In genomic region chr16:4846503-4846900, GRCh38 we compare ENCODE assay signal across 8 cellular contexts. TPM values are rescaled to one million over a fixed set of nuclear protein-coding genes. Genes with fewer than 3 reads are reported as not detected.
DNase-seq lines count a peak whose midpoint lies in the region; ATAC-seq and TF ChIP-seq lines count a peak whose summit lies in the region.

No MANE protein-coding gene starts in this region.

- peaks cover 12 to 26% of the 10 kb centered on the region in 2 experiments; a peak in 3 of 4 replicates for H3K4me1 ChIP-seq in SK-N-SH (ENCODE audit: control insufficient read depth in 1 of 2, insufficient read depth in 2 of 2, low read depth in 1 of 2, low read length in 1 of 2)

- H3F3A ChIP-seq in SK-N-SH (replicated peaks; ENCODE audit: insufficient read depth), result no peaks in the 10 kb centered on the region

- peak overlapping the region; percentile 93 for H3K9ac ChIP-seq in SK-N-SH

- H3K9me3 ChIP-seq in SK-N-SH, result no peaks in the 10 kb centered on the region

- TF ChIP-seq RAD21 in SK-N-SH (IDR thresholded peaks at IDR 0.05; ENCODE audit: low read length), result no peak

- ATAC-seq in GM18511 (IDR thresholded peaks at IDR 0.05; ENCODE audit: unreplicated experiment), result peak; percentile 44
- ATAC-seq in HG03103 (IDR thresholded peaks at IDR 0.05; ENCODE audit: low read depth, unreplicated experiment), result peak; percentile 23

- no peak for TF ChIP-seq CTCF in SK-N-SH (IDR thresholded peaks at IDR 0.05)

- CTCF ChIA-PET in SK-N-SH (lab: Yijun Ruan, JAX), result interaction anchor here (1.3 kb wide), 1 partner anchor 10 kb away, joined by 3 read pairs; no protein-coding TSS in a partner anchor

- peak overlapping the region; percentile 81 to 89 for H3K4me3 ChIP-seq in SK-N-SH (ENCODE audit: low read depth in 2 of 2, low read length in 1 of 2)

- no peak for TF ChIP-seq EP300 in SK-N-SH (IDR thresholded peaks at IDR 0.05; ENCODE audit: borderline replicate concordance in 1 of 2, low read depth in 1 of 2, low read length in 1 of 2)

- no peaks in the 10 kb centered on the region for H3K9me2 ChIP-seq in SK-N-SH

- peaks cover 24 to 32% of the 10 kb centered on the region in 2 experiments for H3K36me3 ChIP-seq in SK-N-SH (replicated peaks in 1 of 2; ENCODE audit: control insufficient read depth in 1 of 2, insufficient read depth in 2 of 2, low read length in 1 of 2)

- WGBS in SK-N-SH (ENCODE audit: low lambda C conversion rate), result 0% methylated on average over 6 of the region's 27 CpGs

- peaks cover 91% of the 10 kb centered on the region for H3K79me2 ChIP-seq in SK-N-SH (ENCODE audit: insufficient read depth)

- no peak overlapping the region; the same call in 1 of the 2 replicates for H2AFZ ChIP-seq in SK-N-SH (ENCODE audit: low read depth)

- no peaks in the 10 kb centered on the region for H3K27me3 ChIP-seq in SK-N-SH (ENCODE audit: insufficient read depth)

- peak; percentile 62 for DNase-seq in AG08395 (ENCODE audit: low spot score)
- peak; percentile 42 for DNase-seq in SK-N-SH
- peak; percentile 86 for DNase-seq in left kidney (ENCODE audit: low read depth, low spot score)
- DNase-seq in stimulated activated CD4-positive, alpha-beta T cell treated with anti-CD3 and anti-CD28 coated beads, Interleukin-4, amount 100 ng/mL, for 1 hour, result peak; percentile 14
- no peak for DNase-seq in cerebellar cortex (ENCODE audit: low spot score)

- H4K20me1 ChIP-seq in SK-N-SH (ENCODE audit: insufficient read depth), result peaks cover 60% of the 10 kb centered on the region

- H3K27ac ChIP-seq in SK-N-SH (ENCODE audit: low read depth in 2 of 2, low read length in 1 of 2) (peak overlapping the region; percentile 74 to 84), cingulate gyrus (ENCODE audit: low read depth, low read length) (peak overlapping the region; percentile 69)

- peak overlapping the region; percentile 89 for H3K4me2 ChIP-seq in SK-N-SH

- POLR2A ChIA-PET in SK-N-SH (lab: Yijun Ruan, JAX), result no interaction called here

TF ChIP-seq in SK-N-SH, 30 proteins besides CTCF, POLR2A, EP300 and RAD21:
- TF ChIP-seq JUND (IDR thresholded peaks at IDR 0.05) (no peak), POLR2AphosphoS5 (IDR thresholded peaks at IDR 0.05; ENCODE audit: low read depth, low read length) (no peak; the same call in 1 of the 2 replicates), RCOR1 (IDR thresholded peaks at IDR 0.05; ENCODE audit: low read length) (no peak), REST (IDR thresholded peaks at IDR 0.05; ENCODE audit: low read depth, low read length) (no peak), MXI1 (IDR thresholded peaks at IDR 0.05; ENCODE audit: low read depth, low read length) (0 out of 2 replicates have a peak, but pooled peaks have one; percentile 33), USF2 (IDR thresholded peaks at IDR 0.05; ENCODE audit: borderline replicate concordance, low read depth, low read length) (no peak), IRF3 (IDR thresholded peaks at IDR 0.05; ENCODE audit: low read depth, low read length) (no peak), CHD2 (IDR thresholded peaks at IDR 0.05; ENCODE audit: low read length, partially characterized antibody) (no peak), SIN3A (IDR thresholded peaks at IDR 0.05; ENCODE audit: borderline replicate concordance, low read depth, low read length) (peak; percentile 33; the same call in 1 of the 2 replicates), USF1 (IDR thresholded peaks at IDR 0.05; ENCODE audit: borderline replicate concordance, low read depth) (no peak), TAF1 (IDR thresholded peaks at IDR 0.05; ENCODE audit: borderline replicate concordance, low read depth, low read length) (peak; percentile 31; the same call in 1 of the 2 replicates), ELF1 (IDR thresholded peaks at IDR 0.05) (no peak), MEF2A (IDR thresholded peaks at IDR 0.05; ENCODE audit: borderline replicate concordance, low read depth) (no peak)
TF ChIP-seq in SK-N-SH: peak in this region for 3.

RNA-seq across cellular contexts. Expression of gene GLYR1, which starts 0.6 kb away (rescaled TPM):
- 40.1 and 45.2 TPM in 2 replicates for polyA plus RNA-seq in SK-N-SH (2012; rRNA removed)
- polyA plus RNA-seq in SK-N-SH (2012; cell fraction: cytosol; rRNA removed), result 30.3 and 32.2 TPM in 2 replicates
- 73.4 and 75.5 TPM in 2 replicates for polyA plus RNA-seq in SK-N-SH (2012; cell fraction: nucleus; rRNA removed)

RNA-seq across cellular contexts. Expression of gene UBN1, which starts 0.8 kb away (rescaled TPM):
- polyA plus RNA-seq in SK-N-SH (2012; rRNA removed), result 9.7 and 10.9 TPM in 2 replicates
- 6.2 and 7.9 TPM in 2 replicates for polyA plus RNA-seq in SK-N-SH (2012; cell fraction: cytosol; rRNA removed)
- 31.5 and 47.8 TPM in 2 replicates for polyA plus RNA-seq in SK-N-SH (2012; cell fraction: nucleus; rRNA removed)

RNA-seq across cellular contexts. Expression of gene ROGDI, which starts 44.1 kb away (rescaled TPM):
- 33.6 and 48.4 TPM in 2 replicates for polyA plus RNA-seq in SK-N-SH (2012; rRNA removed)
- polyA plus RNA-seq in SK-N-SH (2012; cell fraction: cytosol; rRNA removed), result 12.9 and 20.7 TPM in 2 replicates
- 123 and 127 TPM in 2 replicates for polyA plus RNA-seq in SK-N-SH (2012; cell fraction: nucleus; rRNA removed)

RNA-seq across cellular contexts. Expression of gene SMIM22, which starts 51.3 kb away (rescaled TPM):
- not detected in 2 replicates for polyA plus RNA-seq in SK-N-SH (2012; rRNA removed)
- not detected in 2 replicates for polyA plus RNA-seq in SK-N-SH (2012; cell fraction: cytosol; rRNA removed)
- polyA plus RNA-seq in SK-N-SH (2012; cell fraction: nucleus; rRNA removed), result not detected in 2 replicates

RNA-seq across cellular contexts. Expression of gene SEPTIN12, which starts 58.4 kb away (rescaled TPM):
- polyA plus RNA-seq in SK-N-SH (2012; rRNA removed), result 0.07 TPM in 1 of 2 replicates, not detected in the other
- not detected in 2 replicates for polyA plus RNA-seq in SK-N-SH (2012; cell fraction: cytosol; rRNA removed)
- 0.10 and 0.49 TPM in 2 replicates for polyA plus RNA-seq in SK-N-SH (2012; cell fraction: nucleus; rRNA removed)
